Comparison of ENCODE assay signal across 10 cellular contexts in genomic region chr16:3019594-3020246, GRCh38. TPM values are rescaled to one million over a fixed set of nuclear protein-coding genes. Genes with fewer than 3 reads are reported as not detected.
DNase-seq lines count a peak whose midpoint lies in the region; ATAC-seq, FAIRE-seq and TF ChIP-seq lines count a peak whose summit lies in the region.
"Had no signal": no experiment of that assay in that cellular context is flagged by ENCODE, and none has a peak within 500 bp of the region (broad histone marks: within the 10 kb centered on the region; RNA-seq: fewer than 3 reads in every experiment).

No MANE protein-coding gene starts in this region.

- no peak for TF ChIP-seq POLR2A in H54 (IDR thresholded peaks at IDR 0.05; ENCODE audit: low read depth, low read length)

- peak overlapping the region; percentile 82 for H3K27ac Mint-ChIP-seq in stimulated activated naive CD8-positive, alpha-beta T cell treated with anti-CD3 and anti-CD28 coated beads, Interleukin-15, Interleukin-2, amounts not matched to agents 100 ng/mL and 50 ng/mL, for 24 hours
- H3K27ac Mint-ChIP-seq in brain (peak overlapping the region; percentile 60 to 98 (median 89)), mesothelial cell of epicardium (peak overlapping the region; percentile 97)

- peak overlapping the region; percentile 85 for H3K4me3 Mint-ChIP-seq in stimulated activated naive CD8-positive, alpha-beta T cell treated with anti-CD3 and anti-CD28 coated beads, Interleukin-15, Interleukin-2, amounts not matched to agents 100 ng/mL and 50 ng/mL, for 24 hours
- H3K4me3 Mint-ChIP-seq in brain = peak overlapping the region; percentile 87 to 91 (median 89)
- peak overlapping the region; percentile 84 for H3K4me3 Mint-ChIP-seq in mesothelial cell of epicardium

- ATAC-seq in stimulated activated naive CD8-positive, alpha-beta T cell treated with anti-CD3 and anti-CD28 coated beads, Interleukin-15, Interleukin-2, amounts not matched to agents 100 U/mL and 50 U/mL, for 24 hours = no peak

- peaks cover 3% of the 10 kb centered on the region for H3K27me3 Mint-ChIP-seq in stimulated activated naive CD8-positive, alpha-beta T cell treated with anti-CD3 and anti-CD28 coated beads, Interleukin-15, Interleukin-2, amounts not matched to agents 100 ng/mL and 50 ng/mL, for 24 hours
- H3K27me3 Mint-ChIP-seq in brain (peaks cover 67% of the 10 kb centered on the region), mesothelial cell of epicardium (ENCODE audit: low read depth) (peaks cover 25% of the 10 kb centered on the region)

- no peak for DNase-seq in stimulated activated naive CD8-positive, alpha-beta T cell treated with anti-CD3 and anti-CD28 coated beads, Interleukin-15, Interleukin-2, amounts not matched to agents 100 U/mL and 50 U/mL, for 24 hours
- DNase-seq in mesothelial cell of epicardium (ENCODE audit: low spot score in 2 of 2, unreplicated experiment in 2 of 2) (no peak), H54 (ENCODE audit: insufficient read length, low spot score) (no peak), SIG-M5 treated with dmso at 0.1 percent for 504 hours (lab: John Stamatoyannopoulos, UW; ENCODE audit: unreplicated experiment) (no peak), HEK293T (ENCODE audit: extremely low spot score) (no peak), AML-193 (lab: John Stamatoyannopoulos, UW) (no peak)
- DNase-seq: cortex of kidney, NCI-H1105 had no signal

- H3K36me3 Mint-ChIP-seq in stimulated activated naive CD8-positive, alpha-beta T cell treated with anti-CD3 and anti-CD28 coated beads, Interleukin-15, Interleukin-2, amounts not matched to agents 100 ng/mL and 50 ng/mL, for 24 hours (ENCODE audit: low read depth) = peaks cover 4% of the 10 kb centered on the region
- no peaks in the 10 kb centered on the region for H3K36me3 Mint-ChIP-seq in brain
- peaks cover 6% of the 10 kb centered on the region for H3K36me3 Mint-ChIP-seq in mesothelial cell of epicardium

- no peak for FAIRE-seq in H54 (lab: Jason Lieb, UNC)

- POLR2A ChIA-PET in HEK293T (lab: Yijun Ruan, JAX) = interaction anchor here (0.6 to 7.2 kb wide), 16 partner anchors 9 to 100 kb away, joined by 3 to 60 read pairs (median 7); partner anchors contain the start of genes CLDN9, PAQR4 and PKMYT1

- CTCF ChIA-PET in HEK293T (lab: Yijun Ruan, JAX) = interaction anchor here (0.5 to 4.5 kb wide), 4 partner anchors 8 to 98 kb away, joined by 3 to 38 read pairs (median 6); no protein-coding TSS in a partner anchor

- no peaks in the 10 kb centered on the region for H3K9me3 Mint-ChIP-seq in stimulated activated naive CD8-positive, alpha-beta T cell treated with anti-CD3 and anti-CD28 coated beads, Interleukin-15, Interleukin-2, amounts not matched to agents 100 ng/mL and 50 ng/mL, for 24 hours
- H3K9me3 Mint-ChIP-seq in brain (peaks cover 0 to 12% (median 0%) of the 10 kb centered on the region in 5 experiments), mesothelial cell of epicardium (no peaks in the 10 kb centered on the region)

- TF ChIP-seq CTCF in brain (conservative IDR thresholded peaks at IDR 0.05) = no peak
- no peak for TF ChIP-seq CTCF in mesothelial cell of epicardium (IDR thresholded peaks at IDR 0.05; ENCODE audit: unreplicated experiment)

- peaks cover 52% of the 10 kb centered on the region for H3K4me1 Mint-ChIP-seq in stimulated activated naive CD8-positive, alpha-beta T cell treated with anti-CD3 and anti-CD28 coated beads, Interleukin-15, Interleukin-2, amounts not matched to agents 100 ng/mL and 50 ng/mL, for 24 hours (ENCODE audit: low read depth)
- peaks cover 51% of the 10 kb centered on the region for H3K4me1 Mint-ChIP-seq in brain
- H3K4me1 Mint-ChIP-seq in mesothelial cell of epicardium = peaks cover 59% of the 10 kb centered on the region

TF ChIP-seq in HEK293T, 16 proteins besides CTCF, POLR2A, EP300 and RAD21:
- TF ChIP-seq LEF1 (IDR thresholded peaks at IDR 0.05; ENCODE audit: borderline replicate concordance) = no peak
- TF ChIP-seq SP1 (IDR thresholded peaks at IDR 0.05) = no peak
- TF ChIP-seq HDGF (IDR thresholded peaks at IDR 0.05; ENCODE audit: borderline replicate concordance) = no peak
- TF ChIP-seq L3MBTL2 (conservative IDR thresholded peaks at IDR 0.05) = no peak
- TF ChIP-seq SUZ12 (IDR thresholded peaks at IDR 0.05) = no peak
- TF ChIP-seq FOXM1 (IDR thresholded peaks at IDR 0.05; ENCODE audit: borderline replicate concordance) = no peak
- TF ChIP-seq TARDBP (IDR thresholded peaks at IDR 0.05) = no peak
- no peak for TF ChIP-seq BHLHE40 (IDR thresholded peaks at IDR 0.05; ENCODE audit: borderline replicate concordance)
- TF ChIP-seq FOXA1 (IDR thresholded peaks at IDR 0.05) = no peak
- TF ChIP-seq ARNT (IDR thresholded peaks at IDR 0.05) = no peak
- TF ChIP-seq ZNF384 (IDR thresholded peaks at IDR 0.05) = no peak
- no peak for TF ChIP-seq ELF4 (IDR thresholded peaks at IDR 0.05)
- no peak for TF ChIP-seq CTBP1 (IDR thresholded peaks at IDR 0.05; ENCODE audit: borderline replicate concordance)
- TF ChIP-seq PKNOX1 (IDR thresholded peaks at IDR 0.05) = no peak
- no peak for TF ChIP-seq FOXK2 (IDR thresholded peaks at IDR 0.05)
- TF ChIP-seq NFRKB (IDR thresholded peaks at IDR 0.05) = no peak

RNA-seq across cellular contexts. Expression of gene TNFRSF12A, which starts 0.4 kb away (rescaled TPM):
- polyA plus RNA-seq in brain (ENCODE audit: insufficient read depth, low read depth, low replicate concordance) = 14.8 TPM
- 44.6 to 45.5 TPM (median 45.1 TPM) in 3 replicates for total RNA-seq in mesothelial cell of epicardium

RNA-seq across cellular contexts. Expression of gene CLDN6, which starts 1.7 kb away (rescaled TPM):
- polyA plus RNA-seq in brain (ENCODE audit: insufficient read depth, low read depth, low replicate concordance) = 0.31 TPM
- total RNA-seq in mesothelial cell of epicardium = 257 to 267 TPM (median 260 TPM) in 3 replicates

RNA-seq across cellular contexts. Expression of gene HCFC1R1, which starts 4.0 kb away (rescaled TPM):
- 314 TPM for polyA plus RNA-seq in brain (ENCODE audit: insufficient read depth, low read depth, low replicate concordance)
- 64.0 to 68.5 TPM (median 65.7 TPM) in 3 replicates for total RNA-seq in mesothelial cell of epicardium

RNA-seq across cellular contexts. Expression of gene THOC6, which starts 4.1 kb away (rescaled TPM):
- 45.0 TPM for polyA plus RNA-seq in brain (ENCODE audit: insufficient read depth, low read depth, low replicate concordance)
- total RNA-seq in mesothelial cell of epicardium = 59.8 to 62.4 TPM (median 60.2 TPM) in 3 replicates

RNA-seq across cellular contexts. Expression of gene CLDN9, which starts 7.0 kb away (rescaled TPM):
- polyA plus RNA-seq in brain (ENCODE audit: insufficient read depth, low read depth, low replicate concordance) = 16.3 TPM
- 5.4 to 5.7 TPM (median 5.4 TPM) in 3 replicates for total RNA-seq in mesothelial cell of epicardium
